8 cellular contexts compared by ENCODE assay signal in the genomic region with DNA sequence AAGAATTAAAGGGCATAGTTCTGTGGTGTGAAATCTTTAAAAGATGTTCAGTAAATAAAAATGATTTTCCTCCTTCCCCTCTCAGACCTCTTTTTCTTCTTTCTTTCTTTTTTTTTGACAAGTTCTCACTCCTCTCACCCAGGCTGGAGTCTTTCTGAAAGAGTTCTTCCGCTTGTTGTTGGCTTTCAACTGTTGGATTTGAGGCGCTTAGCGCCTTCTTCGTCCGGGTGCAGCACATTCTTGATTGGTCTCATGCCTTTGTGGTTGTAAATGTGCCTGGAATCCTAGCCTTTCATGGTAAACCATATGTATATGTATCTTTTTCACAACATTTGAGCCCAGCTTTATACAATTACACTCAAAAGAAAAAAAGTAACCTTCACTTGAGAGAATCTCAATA. TPM values are rescaled to one million over a fixed set of nuclear protein-coding genes. Genes with fewer than 3 reads are reported as not detected.
DNase-seq lines count a peak whose midpoint lies in the region; ATAC-seq, FAIRE-seq and TF ChIP-seq lines count a peak whose summit lies in the region.

No MANE protein-coding gene starts in this region.

- H3K36me3 ChIP-seq in HUES48 (ENCODE audit: control insufficient read depth, insufficient read depth, low read length) (peaks cover 31% of the 10 kb centered on the region), astrocyte (ENCODE audit: insufficient read depth, low read length) (no peaks in the 10 kb centered on the region), mesodermal cell (ENCODE audit: control insufficient read depth, insufficient read depth, low read length) (peaks cover 29% of the 10 kb centered on the region)

- no peaks in the 10 kb centered on the region for H3K36me3 Mint-ChIP-seq in astrocyte (ENCODE audit: low read depth, unreplicated experiment)

- no peaks in the 10 kb centered on the region for H3K9me3 ChIP-seq in HUES48 (ENCODE audit: control insufficient read depth, insufficient read depth, low read length)
- no peaks in the 10 kb centered on the region for H3K9me3 ChIP-seq in astrocyte (ENCODE audit: insufficient read depth, low read depth, low read length)
- no peaks in the 10 kb centered on the region for H3K9me3 ChIP-seq in mesodermal cell (ENCODE audit: control insufficient read depth, low read length)

- peak overlapping the region; percentile 98 for H3K27ac ChIP-seq in HUES48 (ENCODE audit: low read depth, low read length)
- H3K27ac ChIP-seq in astrocyte (ENCODE audit: low read depth, low read length), result no peak overlapping the region
- H3K27ac ChIP-seq in mesodermal cell (ENCODE audit: low read depth, low read length, severe bottlenecking), result no peak overlapping the region

- peaks cover 34% of the 10 kb centered on the region for H3K79me2 ChIP-seq in astrocyte (ENCODE audit: insufficient read depth, low read length)

- H3K27me3 Mint-ChIP-seq in astrocyte (ENCODE audit: low read depth, unreplicated experiment), result no peaks in the 10 kb centered on the region

- H3K4me2 ChIP-seq in astrocyte (ENCODE audit: low read length), result peak overlapping the region; percentile 87

- no peak for TF ChIP-seq CTCF in astrocyte (IDR thresholded peaks at IDR 0.05; ENCODE audit: insufficient read depth, low read depth, low read length)

- 0% methylated on average over 1 of the region's 5 CpGs; no CpG with 5 or more reads in 1 of the 2 experiments for WGBS in mesodermal cell (ENCODE audit: insufficient coverage in 2 of 2), 2 experiments

- H3K27me3 ChIP-seq in HUES48 (ENCODE audit: control insufficient read depth, insufficient read depth, low read length), result no peaks in the 10 kb centered on the region
- no peaks in the 10 kb centered on the region for H3K27me3 ChIP-seq in astrocyte (ENCODE audit: insufficient read depth, low read length)

- no peak for FAIRE-seq in astrocyte (lab: Jason Lieb, UNC)

- H3K4me3 ChIP-seq in HUES48 (ENCODE audit: low read depth, low read length), result peak overlapping the region; percentile 91
- H3K4me3 ChIP-seq in astrocyte (ENCODE audit: insufficient read depth, low read depth, low read length), result peak overlapping the region; percentile 95
- peak overlapping the region; percentile 89 for H3K4me3 ChIP-seq in mesodermal cell (ENCODE audit: extremely low read depth, insufficient read depth, low read length, poor library complexity, severe bottlenecking)

- H3K4me1 ChIP-seq in HUES48 (ENCODE audit: control insufficient read depth, insufficient read depth, low read length), result peaks cover 21% of the 10 kb centered on the region
- H3K4me1 ChIP-seq in astrocyte (ENCODE audit: insufficient read depth, low read length), result peaks cover 7% of the 10 kb centered on the region
- H3K4me1 ChIP-seq in mesodermal cell (ENCODE audit: control insufficient read depth, insufficient read depth, low read length, poor library complexity, severe bottlenecking), result no peaks in the 10 kb centered on the region

- H3K27ac Mint-ChIP-seq in astrocyte (ENCODE audit: unreplicated experiment), result no peak overlapping the region

- H2AFZ ChIP-seq in astrocyte (ENCODE audit: low read depth, low read length), result peak overlapping the region; percentile 96

- peak overlapping the region; percentile 98 for H3K4me3 Mint-ChIP-seq in astrocyte (ENCODE audit: unreplicated experiment)

- no peaks in the 10 kb centered on the region for H3K9me3 Mint-ChIP-seq in astrocyte (ENCODE audit: unreplicated experiment)

- H3K4me1 Mint-ChIP-seq in astrocyte (ENCODE audit: low read depth, unreplicated experiment), result peaks cover 2% of the 10 kb centered on the region

- in situ Hi-C loops in ACHN (cut with HindIII; ENCODE audit: low pct_ligation_motif_present, low pct_unique_long_range_greater_than_20kb, low sequenced_read_pairs), result no loop called here

- H4K20me1 ChIP-seq in astrocyte (ENCODE audit: insufficient read depth, low read length), result no peaks in the 10 kb centered on the region

- H3K9ac ChIP-seq in HUES48 (ENCODE audit: low read depth, low read length) (peak overlapping the region; percentile 93), astrocyte (ENCODE audit: low read length) (peak overlapping the region; percentile 93)

- no peak for ATAC-seq in GM21576 (IDR thresholded peaks at IDR 0.05; ENCODE audit: unreplicated experiment)

- DNase-seq in ACHN, result peak; percentile 15
- no peak for DNase-seq in astrocyte (ENCODE audit: low read depth)
- no peak for DNase-seq in superior temporal gyrus (ENCODE audit: extremely low spot score)
- DNase-seq in NCI-H1092 (lab: John Stamatoyannopoulos, UW), result no peak
- no peak for DNase-seq in stimulated activated CD8-positive, alpha-beta memory T cell treated with anti-CD3 and anti-CD28 coated beads, Interleukin-4, amount 100 ng/mL, for 48 hours

RNA-seq across cellular contexts. Expression of a gene that starts 1.0 kb away (rescaled TPM):
- 3.9 and 4.1 TPM in 2 replicates for total RNA-seq in astrocyte
- 10.9 TPM for polyA plus RNA-seq in mesodermal cell (2013, experiment 1 of 2)
- 9.3 TPM for polyA plus RNA-seq in mesodermal cell (2013, experiment 2 of 2)
